In the genomic region with DNA sequence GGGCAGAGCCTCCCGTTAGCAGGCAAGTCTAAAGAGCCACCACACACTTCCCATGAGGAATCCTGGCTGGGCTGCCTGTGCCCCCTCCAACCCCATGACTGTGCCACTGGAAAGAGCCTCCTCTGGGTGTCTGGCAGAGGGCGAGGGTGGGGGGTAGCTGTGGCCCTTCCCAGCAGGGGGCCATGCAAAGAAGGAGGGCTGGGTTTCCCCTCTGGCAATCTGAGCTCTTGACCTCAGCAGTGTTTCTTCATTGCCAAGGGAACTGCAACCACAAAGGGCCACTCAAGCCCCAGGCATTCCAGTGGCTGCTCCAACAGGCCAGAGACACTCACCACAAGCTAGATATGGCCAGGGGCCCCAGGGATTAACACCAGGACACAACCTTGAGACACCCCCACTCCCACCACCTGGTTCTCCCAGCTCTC, we compare ENCODE assay signal across 11 cellular contexts. TPM values are rescaled to one million over a fixed set of nuclear protein-coding genes. Genes with fewer than 3 reads are reported as not detected.
A peak's percentile ranks its signal among the peaks of the same experiment; 100 is the strongest.
DNase-seq lines count a peak whose midpoint lies in the region; ATAC-seq and TF ChIP-seq lines count a peak whose summit lies in the region.
"Had no signal": no experiment of that assay in that cellular context is flagged by ENCODE, and none has a peak within 500 bp of the region (broad histone marks: within the 10 kb centered on the region; RNA-seq: fewer than 3 reads in every experiment).

No MANE protein-coding gene starts in this region.

- no peaks in the 10 kb centered on the region for H3K4me1 Mint-ChIP-seq in type B pancreatic cell (ENCODE audit: unreplicated experiment)

- no peak overlapping the region for H3K4me3 Mint-ChIP-seq in type B pancreatic cell
- H3K4me3 Mint-ChIP-seq: activated naive CD4-positive, alpha-beta T cell treated with anti-CD3 and anti-CD28 coated beads, Interleukin-2, amount 50 U/mL, for 24 hours had no signal

- DNase-seq in AG10803 (ENCODE audit: low read depth) (peak; percentile 94), HK-2 (ENCODE audit: unreplicated experiment) (peak; percentile 95), astrocyte of the hippocampus (ENCODE audit: low read depth, low spot score) (peak; percentile 96), kidney tubule cell (ENCODE audit: low spot score) (peak; percentile 99), HEK293T (ENCODE audit: extremely low spot score) (no peak), type B pancreatic cell (ENCODE audit: extremely low spot score, unreplicated experiment) (no peak), COR-L47 (lab: John Stamatoyannopoulos, UW) (no peak)
- DNase-seq: NCI-H1105 treated with DMSO at 0.1 percent for 48 hours had no signal

- peaks cover 7% of the 10 kb centered on the region for H3K36me3 Mint-ChIP-seq in type B pancreatic cell
- H3K36me3 Mint-ChIP-seq: activated naive CD4-positive, alpha-beta T cell treated with anti-CD3 and anti-CD28 coated beads, Interleukin-2, amount 50 U/mL, for 24 hours had no signal

- CTCF ChIA-PET in HEK293T (lab: Yijun Ruan, JAX): interaction anchor here (1.2 to 3.5 kb wide), 3 partner anchors 32 to 54 kb away, joined by 3 to 27 read pairs (median 5); no protein-coding TSS in a partner anchor

- H3K27me3 Mint-ChIP-seq in type B pancreatic cell: peaks cover 50% of the 10 kb centered on the region

- TF ChIP-seq CTCF in AG10803 (conservative IDR thresholded peaks at IDR 0.05; ENCODE audit: low read length) (0 out of 2 replicates have a peak, but pooled peaks have one; percentile 10), type B pancreatic cell (conservative IDR thresholded peaks at IDR 0.05) (no peak)

- H3K4me3 ChIP-seq in AG10803 (ENCODE audit: low read length): no peak overlapping the region
- H3K4me3 ChIP-seq: skin epidermis had no signal

- H3K9me3 Mint-ChIP-seq in type B pancreatic cell: no peaks in the 10 kb centered on the region
- H3K9me3 Mint-ChIP-seq: activated naive CD4-positive, alpha-beta T cell treated with anti-CD3 and anti-CD28 coated beads, Interleukin-2, amount 50 U/mL, for 24 hours had no signal

- H3K27ac Mint-ChIP-seq in type B pancreatic cell: no peak overlapping the region
- H3K27ac Mint-ChIP-seq: activated naive CD4-positive, alpha-beta T cell treated with anti-CD3 and anti-CD28 coated beads, Interleukin-2, amount 50 U/mL, for 24 hours had no signal

- no peak for ATAC-seq in GM21367 (IDR thresholded peaks at IDR 0.05; ENCODE audit: unreplicated experiment)

- POLR2A ChIA-PET in HEK293T (lab: Yijun Ruan, JAX): interaction anchor here (1.0 to 1.9 kb wide), 2 partner anchors 17 to 22 kb away, joined by 3 to 8 read pairs; no protein-coding TSS in a partner anchor

TF ChIP-seq in HEK293T, 16 proteins besides CTCF, POLR2A, EP300 and RAD21:
- TF ChIP-seq ARNT (IDR thresholded peaks at IDR 0.05): no peak

RNA-seq across cellular contexts. Expression of gene RRAD, which starts 1.7 kb away (rescaled TPM):
- 1.3 and 2.5 TPM in 2 replicates for total RNA-seq in type B pancreatic cell (ENCODE audit: low replicate concordance)

RNA-seq across cellular contexts. Expression of gene CIAO2B, which starts 7.2 kb away (rescaled TPM):
- 71.3 and 74.2 TPM in 2 replicates for total RNA-seq in type B pancreatic cell (ENCODE audit: low replicate concordance)

RNA-seq across cellular contexts. Expression of gene CES2, which starts 8.3 kb away (rescaled TPM):
- total RNA-seq in type B pancreatic cell (ENCODE audit: low replicate concordance): 44.9 and 54.1 TPM in 2 replicates

RNA-seq across cellular contexts. Expression of gene CDH16, which starts 8.3 kb away (rescaled TPM):
- total RNA-seq in type B pancreatic cell (ENCODE audit: low replicate concordance): 0.55 and 1.7 TPM in 2 replicates

RNA-seq across cellular contexts. Expression of gene CES3, which starts 34.0 kb away (rescaled TPM):
- 0.48 and 1.1 TPM in 2 replicates for total RNA-seq in type B pancreatic cell (ENCODE audit: low replicate concordance)

Comparison
In these comparisons a context has a peak if more than half of its experiments do, and no peak if none do; other contexts are left out.
1. DNase-seq: peak in AG10803 (single experiment), HK-2 (single experiment), astrocyte of the hippocampus (single experiment) and kidney tubule cell (single experiment); none in HEK293T (single experiment), type B pancreatic cell (single experiment) and COR-L47 (single experiment).